Comparison of ENCODE assay signal across 14 cellular contexts in genomic region chr5:154295551-154295950, GRCh38.
DNase-seq lines count a peak whose midpoint lies in the region; ATAC-seq and TF ChIP-seq lines count a peak whose summit lies in the region.
"Had no signal": no experiment of that assay in that cellular context is flagged by ENCODE, and none has a peak within 500 bp of the region (broad histone marks: within the 10 kb centered on the region; RNA-seq: fewer than 3 reads in every experiment).

No MANE protein-coding gene starts in this region.

- H3K4me1 Mint-ChIP-seq in Calu3 (ENCODE audit: low read depth, unreplicated experiment) (peaks cover 55% of the 10 kb centered on the region), memory B cell (peaks cover 15% of the 10 kb centered on the region), glutamatergic neuron (ENCODE audit: low read depth, unreplicated experiment) (no peaks in the 10 kb centered on the region)

- no TSS peak for BruUV-seq in Calu3 (replicated peaks; lab: Mats Ljungman, UMichigan)

- H3K36me3 Mint-ChIP-seq in Calu3 (ENCODE audit: insufficient read depth, unreplicated experiment): peaks cover 7% of the 10 kb centered on the region
- peaks cover 22% of the 10 kb centered on the region for H3K36me3 Mint-ChIP-seq in memory B cell
- H3K36me3 Mint-ChIP-seq in glutamatergic neuron (ENCODE audit: unreplicated experiment): no peaks in the 10 kb centered on the region

- H3K27me3 Mint-ChIP-seq in Calu3 (ENCODE audit: unreplicated experiment) (no peaks in the 10 kb centered on the region), memory B cell (no peaks in the 10 kb centered on the region), glutamatergic neuron (ENCODE audit: unreplicated experiment) (peaks cover 3% of the 10 kb centered on the region)
- H3K27me3 Mint-ChIP-seq: B cell; CD4-positive, alpha-beta memory T cell had no signal

- DNase-seq in Calu3 (no peak), dermis microvascular lymphatic vessel endothelial cell (ENCODE audit: low read depth in 2 of 2) (peak; percentile 21 to 44), memory B cell (ENCODE audit: low spot score in 2 of 2) (no peak), OCI-M1 (lab: John Stamatoyannopoulos, UW) (no peak), cerebellum (ENCODE audit: low spot score) (no peak), glutamatergic neuron (no peak), mesenteric fat pad (ENCODE audit: low spot score) (no peak)
- DNase-seq: C1 segment of cervical spinal cord; CD4-positive, alpha-beta memory T cell; COR-L47 had no signal

- CTCF ChIA-PET in Calu3 (lab: Charles Lee): interaction anchor here (0.7 to 3.3 kb wide), 5 partner anchors 7 to 109 kb away, joined by 3 to 20 read pairs (median 9); partner anchors contain the start of gene GALNT10

- H3K9me3 Mint-ChIP-seq in Calu3 (ENCODE audit: low read depth, unreplicated experiment) (no peaks in the 10 kb centered on the region), memory B cell (no peaks in the 10 kb centered on the region), glutamatergic neuron (ENCODE audit: unreplicated experiment) (no peaks in the 10 kb centered on the region)

- H3K4me3 Mint-ChIP-seq in Calu3 (ENCODE audit: low read depth, unreplicated experiment): no peak overlapping the region
- no peak overlapping the region for H3K4me3 Mint-ChIP-seq in memory B cell
- no peak overlapping the region for H3K4me3 Mint-ChIP-seq in glutamatergic neuron (ENCODE audit: unreplicated experiment)
- H3K4me3 Mint-ChIP-seq: B cell; CD4-positive, alpha-beta memory T cell had no signal

- peak overlapping the region; percentile 45 for H3K27ac Mint-ChIP-seq in Calu3 (ENCODE audit: unreplicated experiment)
- H3K27ac Mint-ChIP-seq in memory B cell: peak overlapping the region; percentile 63
- no peak overlapping the region for H3K27ac Mint-ChIP-seq in glutamatergic neuron (ENCODE audit: unreplicated experiment)
- H3K27ac Mint-ChIP-seq: B cell had no signal

- H3K27ac ChIP-seq in 22Rv1: peak overlapping the region; percentile 87
- H3K27ac ChIP-seq: HL-60 had no signal

- ATAC-seq in memory B cell (ENCODE audit: low read depth): no peak
- ATAC-seq: HCT116 had no signal

- TF ChIP-seq CTCF in 22Rv1 (IDR thresholded peaks at IDR 0.05): no peak
- no peak for TF ChIP-seq CTCF in Calu3 (IDR thresholded peaks at IDR 0.05; ENCODE audit: unreplicated experiment)
- TF ChIP-seq CTCF in glutamatergic neuron (IDR thresholded peaks at IDR 0.05; ENCODE audit: partially characterized antibody, unreplicated experiment): no peak

- intact Hi-C loops in Calu3 (cut with micrococcal nuclease; ENCODE audit: unreplicated experiment): no loop called here

Comparison
In these comparisons a context has a peak if more than half of its experiments do, and no peak if none do; other contexts are left out.
1. DNase-seq: peak in dermis microvascular lymphatic vessel endothelial cell (2 of 2); none in Calu3 (single experiment), memory B cell (0 of 2), OCI-M1 (single experiment), cerebellum (single experiment), glutamatergic neuron (single experiment) and mesenteric fat pad (single experiment).